In genomic region chr2:156110890-156111289, GRCh38 we compare ENCODE assay signal across 1 cellular context.
TF ChIP-seq lines count a peak whose summit lies in the region.

No MANE protein-coding gene starts in this region.

TF ChIP-seq in H1, 55 proteins besides CTCF, POLR2A, EP300 and RAD21:
- TF ChIP-seq POLR2AphosphoS5 (IDR thresholded peaks at IDR 0.05; ENCODE audit: low read depth, low read length) (no peak), SAP30 (IDR thresholded peaks at IDR 0.05; ENCODE audit: insufficient read depth, insufficient replicate concordance, low read length) (no peak), KDM4A (IDR thresholded peaks at IDR 0.05; ENCODE audit: low read depth, low read length, severe bottlenecking) (no peak), ATF3 (IDR thresholded peaks at IDR 0.05; ENCODE audit: insufficient read depth, low read depth, low read length) (no peak), JUND (IDR thresholded peaks at IDR 0.05; ENCODE audit: low read length) (no peak), CREB1 (IDR thresholded peaks at IDR 0.05) (no peak), ATF2 (IDR thresholded peaks at IDR 0.05; ENCODE audit: low read length) (no peak), CBX5 (IDR thresholded peaks at IDR 0.05; ENCODE audit: low read depth, low read length) (no peak), RFX5 (IDR thresholded peaks at IDR 0.05; ENCODE audit: borderline replicate concordance, low read depth, low read length) (no peak)
TF ChIP-seq in H1: peak in this region for 0.
